Comparison of ENCODE assay signal across 20 cellular contexts in the genomic region with DNA sequence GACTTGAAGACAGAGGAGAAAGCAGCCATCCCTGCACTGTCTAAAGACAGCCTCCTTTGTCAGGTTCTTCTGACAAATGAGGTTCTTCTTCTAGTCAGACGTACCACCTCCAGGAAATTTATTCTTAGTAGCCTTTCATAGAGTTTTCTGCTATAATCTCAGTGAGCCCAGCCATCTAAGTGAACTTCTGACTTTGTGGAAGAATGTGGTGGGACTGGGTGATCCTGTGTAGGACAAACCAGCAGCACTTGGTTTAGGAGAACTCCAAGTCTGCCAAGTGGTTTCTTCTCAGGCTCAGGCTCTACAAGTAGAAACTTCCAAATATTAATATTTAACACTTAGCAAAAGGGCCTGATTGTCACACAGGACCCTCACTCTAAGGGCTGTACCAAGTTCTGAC.
"Had no signal": no experiment of that assay in that cellular context is flagged by ENCODE, and none has a peak within 500 bp of the region (broad histone marks: within the 10 kb centered on the region; RNA-seq: fewer than 3 reads in every experiment).

No MANE protein-coding gene starts in this region.

- H3K4me1 ChIP-seq: gastrocnemius medialis, lower lobe of right lung, spleen, upper lobe of right lung had no signal

- H3K27ac ChIP-seq: gastrocnemius medialis, left ventricle myocardium inferior, lower lobe of right lung, spleen, upper lobe of right lung, vagina had no signal

- H3K9me3 Mint-ChIP-seq: dendritic cell treated with granulocyte-macrophage colony-stimulating factor and Interleukin-4, amounts not matched to agents 40 ng/mL and 50 ng/mL, for 4 days; effector memory CD8-positive, alpha-beta T cell; immature natural killer cell; memory B cell; mesothelial cell of epicardium; naive B cell; nephron; stimulated activated naive B cell treated with anti-CD40 and anti-IgM and Interleukin-4, amounts not matched to agents 10 μg/mL and 1 μg/mL and 100 μg/mL, for 72 hours had no signal

- ATAC-seq: effector memory CD8-positive, alpha-beta T cell; gastrocnemius medialis; left cardiac atrium; lower lobe of right lung; sciatic nerve; upper lobe of right lung had no signal

- H3K36me3 Mint-ChIP-seq: memory B cell, mesothelial cell of epicardium, naive B cell had no signal

- DNase-seq: effector memory CD8-positive, alpha-beta T cell; gastrocnemius medialis; immature natural killer cell; kidney; left cardiac atrium; left ventricle myocardium inferior; lower lobe of right lung; naive B cell; spleen; stimulated activated CD4-positive, alpha-beta T cell treated with anti-CD3 and anti-CD28 coated beads, Interleukin-15, amount 100 ng/mL, for 24 hours; stimulated activated CD4-positive, alpha-beta T cell treated with anti-CD3 and anti-CD28 coated beads, Interleukin-1b, Interleukin-23, amount 100 ng/mL, for 48 hours; stimulated activated CD4-positive, alpha-beta T cell treated with anti-CD3 and anti-CD28 coated beads, Interleukin-4, amount 100 ng/mL, for 24 hours; stimulated activated naive B cell treated with anti-CD40 and anti-IgM and Interleukin-4, amounts not matched to agents 10 μg/mL and 1 μg/mL and 100 μg/mL, for 72 hours; upper lobe of right lung had no signal

- H3K27ac Mint-ChIP-seq: dendritic cell treated with granulocyte-macrophage colony-stimulating factor and Interleukin-4, amounts not matched to agents 40 ng/mL and 50 ng/mL, for 4 days; effector memory CD8-positive, alpha-beta T cell; immature natural killer cell; memory B cell; mesothelial cell of epicardium; naive B cell; nephron; stimulated activated naive B cell treated with anti-CD40 and anti-IgM and Interleukin-4, amounts not matched to agents 10 μg/mL and 1 μg/mL and 100 μg/mL, for 72 hours had no signal

- H3K9me3 ChIP-seq: gastrocnemius medialis, left ventricle myocardium inferior, lower lobe of right lung, spleen, upper lobe of right lung, vagina had no signal

- H3K36me3 ChIP-seq: gastrocnemius medialis, left ventricle myocardium inferior, lower lobe of right lung, spleen, upper lobe of right lung, vagina had no signal

- H3K27me3 ChIP-seq: gastrocnemius medialis, spleen, upper lobe of right lung, vagina had no signal

- H3K4me3 ChIP-seq: gastrocnemius medialis, left ventricle myocardium inferior, lower lobe of right lung, spleen, upper lobe of right lung, vagina had no signal

- H3K4me1 Mint-ChIP-seq: immature natural killer cell, mesothelial cell of epicardium, nephron had no signal

- H3K4me3 Mint-ChIP-seq: dendritic cell treated with granulocyte-macrophage colony-stimulating factor and Interleukin-4, amounts not matched to agents 40 ng/mL and 50 ng/mL, for 4 days; effector memory CD8-positive, alpha-beta T cell; immature natural killer cell; memory B cell; mesothelial cell of epicardium; naive B cell; nephron; stimulated activated naive B cell treated with anti-CD40 and anti-IgM and Interleukin-4, amounts not matched to agents 10 μg/mL and 1 μg/mL and 100 μg/mL, for 72 hours had no signal
